Comparison of ENCODE assay signal across 26 cellular contexts in the genomic region with DNA sequence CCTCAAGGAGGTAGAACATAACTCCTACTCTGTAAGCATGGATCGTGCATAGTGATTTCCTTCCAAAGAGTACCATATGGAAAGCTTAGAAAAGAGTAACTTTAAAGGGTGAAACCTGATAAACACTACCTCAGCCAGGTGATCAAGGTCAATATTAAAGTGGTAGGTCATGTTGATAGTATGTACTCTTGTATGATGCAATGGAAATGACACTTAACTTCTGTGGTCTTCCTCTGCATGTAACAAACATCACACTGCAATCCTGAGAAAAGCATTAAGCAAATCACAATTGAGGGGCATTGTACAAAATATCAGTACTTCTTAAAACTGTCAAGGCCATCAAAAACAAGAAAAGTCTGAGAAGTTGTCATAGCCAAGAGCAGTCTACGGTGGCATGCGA.
DNase-seq lines count a peak whose midpoint lies in the region; ATAC-seq, FAIRE-seq and TF ChIP-seq lines count a peak whose summit lies in the region.
"Had no signal": no experiment of that assay in that cellular context is flagged by ENCODE, and none has a peak within 500 bp of the region (broad histone marks: within the 10 kb centered on the region; RNA-seq: fewer than 3 reads in every experiment).

No MANE protein-coding gene starts in this region.

- H4K5ac ChIP-seq in mesendoderm (ENCODE audit: low read length) = no peak overlapping the region

- H2BK120ac ChIP-seq in mesendoderm (ENCODE audit: low read depth, low read length) = no peak overlapping the region

- H3K36me3 ChIP-seq in K562 (ENCODE audit: control insufficient read depth, insufficient read depth, low read length) (no peaks in the 10 kb centered on the region), right lobe of liver (no peaks in the 10 kb centered on the region), mesendoderm (ENCODE audit: control insufficient read depth, insufficient read depth, low read length) (no peaks in the 10 kb centered on the region)
- H3K36me3 ChIP-seq: BE2C, BLaER1 had no signal

- 92% methylated on average over 3 of the region's 3 CpGs for WGBS in K562 (ENCODE audit: insufficient coverage, low coverage, missing lambda C conversion rate)
- 92% methylated on average over 3 of the region's 3 CpGs for WGBS in right lobe of liver (ENCODE audit: insufficient coverage, low coverage, low lambda C conversion rate, missing lambda C conversion rate)
- no CpG with 5 or more reads among the region's 3 CpGs for WGBS in mesendoderm (ENCODE audit: extremely low coverage, insufficient coverage, low lambda C conversion rate)

- CTCF ChIA-PET in K562 (lab: Yijun Ruan, JAX; ENCODE audit: low intra/inter-chr PET ratio) = no interaction called here

- no peak for TF ChIP-seq CTCF in 22Rv1 (IDR thresholded peaks at IDR 0.05)
- no peak for TF ChIP-seq CTCF in K562 (IDR thresholded peaks at IDR 0.05 in 2 of 3, conservative IDR thresholded peaks at IDR 0.05 in 1 of 3; ENCODE audit: insufficient read depth in 2 of 3, low read depth in 1 of 3, low read length in 3 of 3)
- no peak for TF ChIP-seq CTCF in right lobe of liver (IDR thresholded peaks at IDR 0.05)

- no peaks in the 10 kb centered on the region for H3K79me1 ChIP-seq in mesendoderm (ENCODE audit: low read length)

- no peak overlapping the region for H3K56ac ChIP-seq in mesendoderm (ENCODE audit: low read length)

- H2AK5ac ChIP-seq in mesendoderm (ENCODE audit: low read length) = no peak overlapping the region

- H3K4me2 ChIP-seq in K562 (ENCODE audit: insufficient read depth, low read length) = no peak overlapping the region
- H3K4me2 ChIP-seq in mesendoderm (ENCODE audit: low read length) = no peak overlapping the region
- H3K4me2 ChIP-seq: BLaER1 had no signal

- H3K23ac ChIP-seq in mesendoderm (ENCODE audit: low read length) = no peak overlapping the region

- H3K9ac ChIP-seq in K562 (ENCODE audit: insufficient read depth in 1 of 2, low read depth in 2 of 2, low read length in 2 of 2) = no peak overlapping the region
- H3K9ac ChIP-seq in mesendoderm (ENCODE audit: low read length) = no peak overlapping the region
- H3K9ac ChIP-seq: BLaER1 had no signal

- H2AFZ ChIP-seq in K562 (ENCODE audit: low read depth, low read length) = no peak overlapping the region

- ATAC-seq in K562 (no peak), right lobe of liver (peak in 3 of 4 donors; percentile 45 to 61 (median 52)), GM21423 (IDR thresholded peaks at IDR 0.05; ENCODE audit: unreplicated experiment) (no peak)
- ATAC-seq: GM12878 had no signal

- H3K9me1 ChIP-seq in K562 (ENCODE audit: control insufficient read depth, insufficient read depth, low read length) = no peaks in the 10 kb centered on the region

- in situ Hi-C loops in K562 (cut with MboI) = no loop called here

- no TSS peak for BruUV-seq in K562 (replicated peaks; lab: Mats Ljungman, UMichigan)

- DNase-seq in DMS53 (lab: John Stamatoyannopoulos, UW) = peak; percentile 34
- no peak for DNase-seq in DMS53 treated with DMSO at 0.1 percent for 48 hours (lab: John Stamatoyannopoulos, UW; ENCODE audit: unreplicated experiment)
- DNase-seq in K562 (ENCODE audit: extremely low read depth in 1 of 4, low spot score in 3 of 4) = no peak
- DNase-seq in right lobe of liver = no peak
- no peak for DNase-seq in mesendoderm
- DNase-seq: 8988T; ACHN; BE2C; C1 segment of cervical spinal cord; CD4-positive, alpha-beta memory T cell; CD4-positive, CD25-positive, alpha-beta regulatory T cell; CD8-positive, alpha-beta memory T cell; COR-L47; DMS 273 treated with DMSO at 0.1 percent for 48 hours; DMS153; DMS79; DND-41; EL; GDM1 had no signal

- H3K4ac ChIP-seq in mesendoderm (ENCODE audit: low read depth, low read length) = no peak overlapping the region

- POLR2A ChIA-PET in K562 (lab: Yijun Ruan, JAX) = no interaction called here

- no peak overlapping the region for H3K18ac ChIP-seq in mesendoderm (ENCODE audit: low read length)

- H3K79me2 ChIP-seq in K562 (ENCODE audit: control insufficient read depth, insufficient read depth, low read length) = no peaks in the 10 kb centered on the region
- no peaks in the 10 kb centered on the region for H3K79me2 ChIP-seq in mesendoderm (ENCODE audit: control insufficient read depth, insufficient read depth, low read length)

- peaks cover 0 to 12% of the 10 kb centered on the region in 2 experiments; a peak in 2 of 5 replicates for H3K4me1 ChIP-seq in K562 (replicated peaks in 1 of 2; ENCODE audit: control insufficient read depth in 2 of 2, insufficient read depth in 2 of 2, low read length in 2 of 2)
- no peaks in the 10 kb centered on the region for H3K4me1 ChIP-seq in right lobe of liver
- H3K4me1 ChIP-seq in mesendoderm (ENCODE audit: control insufficient read depth, low read depth, low read length) = no peaks in the 10 kb centered on the region
- H3K4me1 ChIP-seq: BE2C, BLaER1 had no signal

- H3K27ac ChIP-seq in 22Rv1 = peak overlapping the region; percentile 24
- no peak overlapping the region for H3K27ac ChIP-seq in K562 (ENCODE audit: extremely low read depth, low read depth, low read length)
- no peak overlapping the region for H3K27ac ChIP-seq in right lobe of liver
- H3K27ac ChIP-seq in mesendoderm (ENCODE audit: low read depth, low read length) = no peak overlapping the region
- H3K27ac ChIP-seq: BLaER1 had no signal

- H4K8ac ChIP-seq in mesendoderm (ENCODE audit: low read depth, low read length) = no peak overlapping the region

- no peak for TF ChIP-seq POLR2A in K562 (conservative IDR thresholded peaks at IDR 0.05)
- no peak for TF ChIP-seq POLR2A in right lobe of liver (IDR thresholded peaks at IDR 0.05)

- TF ChIP-seq EP300 in K562 (IDR thresholded peaks at IDR 0.05; ENCODE audit: low read length) = no peak

- H3K4me3 ChIP-seq in K562 = no peak overlapping the region
- no peak overlapping the region for H3K4me3 ChIP-seq in right lobe of liver
- no peak overlapping the region for H3K4me3 ChIP-seq in mesendoderm (ENCODE audit: low read length)
- H3K4me3 ChIP-seq: BLaER1, GM12878 had no signal

- no peaks in the 10 kb centered on the region for H4K20me1 ChIP-seq in K562 (replicated peaks; ENCODE audit: control insufficient read depth, insufficient read depth, low read length)
- H4K20me1 ChIP-seq: BLaER1 had no signal

- no peaks in the 10 kb centered on the region for H3K9me3 ChIP-seq in K562 (replicated peaks; ENCODE audit: control insufficient read depth, insufficient read depth, low read depth, low read length)
- H3K9me3 ChIP-seq in right lobe of liver = no peaks in the 10 kb centered on the region
- H3K9me3 ChIP-seq: BE2C, BLaER1 had no signal

- no peak overlapping the region for H2BK5ac ChIP-seq in mesendoderm (ENCODE audit: low read length)

- no peak for FAIRE-seq in K562 (lab: Jason Lieb, UNC)
- FAIRE-seq: A204.1, GM12878, GM12892, GM18507 had no signal

- no peak overlapping the region for H2BK15ac ChIP-seq in mesendoderm (replicated peaks; ENCODE audit: low read depth)

- TF ChIP-seq RAD21 in K562 (CRISPR knock-in tag; conservative IDR thresholded peaks at IDR 0.05 in 1 of 2, IDR thresholded peaks at IDR 0.05 in 1 of 2) = no peak

- intact Hi-C loops in K562 (cut with micrococcal nuclease) = no loop called here
- intact Hi-C loops in right lobe of liver (cut with DNase I) = no loop called here

- H3K27me3 ChIP-seq in K562 (ENCODE audit: control insufficient read depth in 2 of 2, insufficient read depth in 2 of 2, low read length in 2 of 2) (no peaks in the 10 kb centered on the region), right lobe of liver (no peaks in the 10 kb centered on the region), mesendoderm (ENCODE audit: insufficient read depth, low read length, poor library complexity) (no peaks in the 10 kb centered on the region)
- H3K27me3 ChIP-seq: BE2C, BLaER1 had no signal

TF ChIP-seq in K562, 482 proteins besides CTCF, POLR2A, EP300 and RAD21:
- TF ChIP-seq TRIM24 (IDR thresholded peaks at IDR 0.05) (peak; percentile 51 to 72; a peak in 2 of 4 replicates), CEBPG (CRISPR knock-in tag; IDR thresholded peaks at IDR 0.05) (peak; percentile 54; the same call in 1 of the 2 replicates), CEBPG (tag; conservative IDR thresholded peaks at IDR 0.05 in 1 of 2, IDR thresholded peaks at IDR 0.05 in 1 of 2) (peak; percentile 19 to 81; a peak in 2 of 4 replicates), PHF21A (IDR thresholded peaks at IDR 0.05; ENCODE audit: borderline replicate concordance, low read depth) (no peak), CEBPB (tag; IDR thresholded peaks at IDR 0.05) (0 out of 2 replicates have a peak, but pooled peaks have one; percentile 16)
- TF ChIP-seq, protein P1, sequence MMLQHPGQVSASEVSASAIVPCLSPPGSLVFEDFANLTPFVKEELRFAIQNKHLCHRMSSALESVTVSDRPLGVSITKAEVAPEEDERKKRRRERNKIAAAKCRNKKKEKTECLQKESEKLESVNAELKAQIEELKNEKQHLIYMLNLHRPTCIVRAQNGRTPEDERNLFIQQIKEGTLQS (IDR thresholded peaks at IDR 0.05) = peak; percentile 75
- TF ChIP-seq, protein P1 (CRISPR knock-in tag; conservative IDR thresholded peaks at IDR 0.05) = no peak
TF ChIP-seq in K562: peak in this region for 4.

Comparison
In these comparisons a context has a peak if more than half of its experiments do, and no peak if none do; other contexts are left out.
1. ATAC-seq: peak in right lobe of liver (3 of 4); none in K562 (single experiment) and GM21423 (single experiment).